Comparison of ENCODE assay signal across 9 cellular contexts in genomic region chr2:8582850-8583399, GRCh38.
DNase-seq lines count a peak whose midpoint lies in the region; ATAC-seq and TF ChIP-seq lines count a peak whose summit lies in the region.
"Had no signal": no experiment of that assay in that cellular context is flagged by ENCODE, and none has a peak within 500 bp of the region (broad histone marks: within the 10 kb centered on the region; RNA-seq: fewer than 3 reads in every experiment).

No MANE protein-coding gene starts in this region.

- no peaks in the 10 kb centered on the region for H3K36me3 ChIP-seq in muscle layer of duodenum (ENCODE audit: control insufficient read depth in 1 of 2, insufficient read depth in 2 of 2, low read length in 2 of 2)
- H3K36me3 ChIP-seq in tibial nerve = no peaks in the 10 kb centered on the region

- TF ChIP-seq CTCF in tibial nerve (IDR thresholded peaks at IDR 0.05) = no peak

- H3K4me3 ChIP-seq in muscle layer of duodenum (ENCODE audit: low read depth in 1 of 2, low read length in 2 of 2) (peak overlapping the region in 1 of 2 donors; percentile 39), tibial nerve (peak overlapping the region in 1 of 4 donors; percentile 30)
- H3K4me3 ChIP-seq: A549 had no signal

- no peak for TF ChIP-seq POLR2A in tibial nerve (IDR thresholded peaks at IDR 0.05)

- no peaks in the 10 kb centered on the region for H3K9me3 Mint-ChIP-seq in activated CD4-positive, alpha-beta memory T cell treated with anti-CD3 and anti-CD28 coated beads, Interleukin-2, amount 10 ng/mL, durations not matched to agents 7 days and 5 days
- H3K9me3 Mint-ChIP-seq in activated CD4-positive, alpha-beta memory T cell treated with anti-CD3 and anti-CD28 coated beads for 36 hours = no peaks in the 10 kb centered on the region

- ATAC-seq in HG02981 (IDR thresholded peaks at IDR 0.05; ENCODE audit: unreplicated experiment) (no peak), GM21515 (IDR thresholded peaks at IDR 0.05; ENCODE audit: unreplicated experiment) (no peak)

- no peak for TF ChIP-seq EP300 in tibial nerve (IDR thresholded peaks at IDR 0.05)

- 85 to 91% methylated on average over 9 to 13 of the region's 13 CpGs for WGBS in tibial nerve, 2 donors

- H3K4me1 Mint-ChIP-seq in activated CD4-positive, alpha-beta memory T cell treated with anti-CD3 and anti-CD28 coated beads, Interleukin-2, amount 10 ng/mL, durations not matched to agents 7 days and 5 days = peaks cover 35% of the 10 kb centered on the region
- peaks cover 19% of the 10 kb centered on the region for H3K4me1 Mint-ChIP-seq in activated CD4-positive, alpha-beta memory T cell treated with anti-CD3 and anti-CD28 coated beads for 36 hours (ENCODE audit: low read depth)

- no peak overlapping the region for H3K27ac Mint-ChIP-seq in activated CD4-positive, alpha-beta memory T cell treated with anti-CD3 and anti-CD28 coated beads, Interleukin-2, amount 10 ng/mL, durations not matched to agents 7 days and 5 days
- H3K27ac Mint-ChIP-seq in activated CD4-positive, alpha-beta memory T cell treated with anti-CD3 and anti-CD28 coated beads for 36 hours = no peak overlapping the region

- CTCF ChIA-PET in activated CD4-positive, alpha-beta memory T cell treated with anti-CD3 and anti-CD28 coated beads, Interleukin-2, amount 10 ng/mL, durations not matched to agents 7 days and 5 days (lab: Charles Lee) = no interaction called here
- CTCF ChIA-PET in activated CD4-positive, alpha-beta memory T cell treated with anti-CD3 and anti-CD28 coated beads for 36 hours (lab: Charles Lee) = no interaction called here

- H3K9me3 ChIP-seq in muscle layer of duodenum (ENCODE audit: control insufficient read depth in 1 of 2, low read length in 2 of 2) = no peaks in the 10 kb centered on the region
- H3K9me3 ChIP-seq in tibial nerve = no peaks in the 10 kb centered on the region
- H3K9me3 ChIP-seq: A549 had no signal

- H3K27me3 Mint-ChIP-seq in activated CD4-positive, alpha-beta memory T cell treated with anti-CD3 and anti-CD28 coated beads, Interleukin-2, amount 10 ng/mL, durations not matched to agents 7 days and 5 days = peaks cover 13% of the 10 kb centered on the region
- peaks cover 4% of the 10 kb centered on the region for H3K27me3 Mint-ChIP-seq in activated CD4-positive, alpha-beta memory T cell treated with anti-CD3 and anti-CD28 coated beads for 36 hours

- intact Hi-C loops in activated CD4-positive, alpha-beta memory T cell treated with anti-CD3 and anti-CD28 coated beads for 36 hours (cut with micrococcal nuclease) = no loop called here

- H3K4me3 Mint-ChIP-seq in activated CD4-positive, alpha-beta memory T cell treated with anti-CD3 and anti-CD28 coated beads, Interleukin-2, amount 10 ng/mL, durations not matched to agents 7 days and 5 days = no peak overlapping the region
- H3K4me3 Mint-ChIP-seq in activated CD4-positive, alpha-beta memory T cell treated with anti-CD3 and anti-CD28 coated beads for 36 hours = no peak overlapping the region

- H3K4me1 ChIP-seq in muscle layer of duodenum (ENCODE audit: control insufficient read depth in 1 of 2, insufficient read depth in 2 of 2, low read length in 2 of 2) = peaks cover 6 to 8% of the 10 kb centered on the region in 2 donors
- peaks cover 0 to 19% (median 0%) of the 10 kb centered on the region in 4 donors for H3K4me1 ChIP-seq in tibial nerve
- H3K4me1 ChIP-seq: A549 had no signal

- peak; percentile 11 for DNase-seq in activated CD4-positive, alpha-beta memory T cell treated with anti-CD3 and anti-CD28 coated beads, Interleukin-2, amount 10 ng/mL, durations not matched to agents 7 days and 5 days
- DNase-seq in activated CD4-positive, alpha-beta memory T cell treated with anti-CD3 and anti-CD28 coated beads for 36 hours = no peak
- DNase-seq in tibial nerve (ENCODE audit: low spot score in 2 of 2) (no peak), DMS 273 treated with DMSO at 0.1 percent for 48 hours (lab: John Stamatoyannopoulos, UW) (no peak)

- no peaks in the 10 kb centered on the region for H3K27me3 ChIP-seq in muscle layer of duodenum (ENCODE audit: low read depth, low read length)
- H3K27me3 ChIP-seq in tibial nerve = no peaks in the 10 kb centered on the region

- H3K27ac ChIP-seq in cingulate gyrus (ENCODE audit: low read depth, low read length) (peak overlapping the region; percentile 32), muscle layer of duodenum (ENCODE audit: low read length) (peak overlapping the region; percentile 16), tibial nerve (peak overlapping the region in 3 of 4 donors; percentile 44 to 63 (median 52))

- POLR2A ChIA-PET in activated CD4-positive, alpha-beta memory T cell treated with anti-CD3 and anti-CD28 coated beads, Interleukin-2, amount 10 ng/mL, durations not matched to agents 7 days and 5 days (lab: Charles Lee) = interaction anchor here (2.3 kb wide), 1 partner anchor 98 kb away, joined by 8 read pairs; the partner anchor contains the start of gene ID2
- POLR2A ChIA-PET in activated CD4-positive, alpha-beta memory T cell treated with anti-CD3 and anti-CD28 coated beads for 36 hours (lab: Charles Lee) = no interaction called here

- no peaks in the 10 kb centered on the region for H3K36me3 Mint-ChIP-seq in activated CD4-positive, alpha-beta memory T cell treated with anti-CD3 and anti-CD28 coated beads, Interleukin-2, amount 10 ng/mL, durations not matched to agents 7 days and 5 days (ENCODE audit: low read depth)
- H3K36me3 Mint-ChIP-seq in activated CD4-positive, alpha-beta memory T cell treated with anti-CD3 and anti-CD28 coated beads for 36 hours = no peaks in the 10 kb centered on the region
